Comparison of ENCODE assay signal across 8 cellular contexts in the genomic region with DNA sequence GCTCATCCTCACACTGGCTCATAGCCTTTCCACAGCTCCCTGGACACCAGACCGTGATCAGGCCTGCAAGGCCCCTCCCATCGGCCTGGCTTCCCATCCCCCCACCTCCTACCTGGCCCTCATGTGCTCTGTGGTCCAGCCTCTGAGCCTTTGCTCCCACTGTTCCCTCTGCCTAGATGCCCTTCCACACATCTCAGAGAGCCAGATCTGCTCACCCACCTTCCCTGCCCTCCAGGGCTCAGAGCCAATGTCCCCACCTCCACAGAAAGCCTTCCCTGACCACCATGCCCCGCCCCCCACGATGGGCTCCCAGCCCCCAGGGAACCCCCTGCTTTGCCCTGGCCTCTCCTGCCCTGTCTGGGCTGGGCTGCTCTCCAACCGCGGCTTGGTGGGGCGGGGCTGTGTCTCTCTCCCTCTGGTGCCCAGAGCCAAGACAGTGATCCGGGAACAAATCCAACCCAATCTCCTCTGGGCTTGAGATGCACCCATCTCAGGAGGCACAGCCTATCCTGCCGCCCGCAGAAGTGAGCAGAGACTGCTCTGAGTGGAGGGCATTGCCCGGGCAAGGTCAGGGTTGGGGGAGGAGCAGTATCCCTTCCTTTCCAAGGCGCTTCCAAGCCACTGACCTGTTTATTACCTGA. TPM values are rescaled to one million over a fixed set of nuclear protein-coding genes. Genes with fewer than 3 reads are reported as not detected.
A peak's percentile ranks its signal among the peaks of the same experiment; 100 is the strongest.
DNase-seq lines count a peak whose midpoint lies in the region; ATAC-seq and TF ChIP-seq lines count a peak whose summit lies in the region.

No MANE protein-coding gene starts in this region.

- H4K5ac ChIP-seq in mesendoderm (ENCODE audit: low read length): no peak overlapping the region

- no peaks in the 10 kb centered on the region for H3K79me1 ChIP-seq in mesendoderm (ENCODE audit: low read length)

- H2AK5ac ChIP-seq in mesendoderm (ENCODE audit: low read length): no peak overlapping the region

- H3K4me3 ChIP-seq in BLaER1 (peak overlapping the region; percentile 95), colonic mucosa (peak overlapping the region; percentile 71), mesendoderm (ENCODE audit: low read length) (no peak overlapping the region), upper lobe of left lung (peak overlapping the region in 3 of 4 donors; percentile 70 to 97 (median 84))

- H3K23ac ChIP-seq in mesendoderm (ENCODE audit: low read length): peak overlapping the region; percentile 66

- H2BK5ac ChIP-seq in mesendoderm (ENCODE audit: low read length): no peak overlapping the region

- no peak for TF ChIP-seq EP300 in upper lobe of left lung (IDR thresholded peaks at IDR 0.05)

- H3K36me3 ChIP-seq in BLaER1 (peaks cover 34% of the 10 kb centered on the region), colonic mucosa (no peaks in the 10 kb centered on the region), mesendoderm (ENCODE audit: control insufficient read depth, insufficient read depth, low read length) (no peaks in the 10 kb centered on the region), upper lobe of left lung (no peaks in the 10 kb centered on the region)

- H3K56ac ChIP-seq in mesendoderm (ENCODE audit: low read length): peak overlapping the region; percentile 84

- no peaks in the 10 kb centered on the region for H3K27me3 ChIP-seq in BLaER1
- no peaks in the 10 kb centered on the region for H3K27me3 ChIP-seq in colonic mucosa
- no peaks in the 10 kb centered on the region for H3K27me3 ChIP-seq in mesendoderm (ENCODE audit: insufficient read depth, low read length, poor library complexity)
- no peaks in the 10 kb centered on the region for H3K27me3 ChIP-seq in upper lobe of left lung

- no peak for TF ChIP-seq POLR2A in upper lobe of left lung (IDR thresholded peaks at IDR 0.05)

- TF ChIP-seq CTCF in colonic mucosa (IDR thresholded peaks at IDR 0.05) (no peak), upper lobe of left lung (IDR thresholded peaks at IDR 0.05) (no peak)

- no peaks in the 10 kb centered on the region for H3K79me2 ChIP-seq in mesendoderm (ENCODE audit: control insufficient read depth, insufficient read depth, low read length)

- no peaks in the 10 kb centered on the region for H3K9me3 ChIP-seq in BLaER1
- no peaks in the 10 kb centered on the region for H3K9me3 ChIP-seq in colonic mucosa
- no peaks in the 10 kb centered on the region for H3K9me3 ChIP-seq in upper lobe of left lung

- H3K18ac ChIP-seq in mesendoderm (ENCODE audit: low read length): no peak overlapping the region

- no peak overlapping the region for H2BK120ac ChIP-seq in mesendoderm (ENCODE audit: low read depth, low read length)

- H4K20me1 ChIP-seq in BLaER1: peaks cover 61% of the 10 kb centered on the region

- H3K27ac ChIP-seq in BLaER1 (peak overlapping the region; percentile 98), colonic mucosa (peak overlapping the region; percentile 83), mesendoderm (ENCODE audit: low read depth, low read length) (no peak overlapping the region), upper lobe of left lung (peak overlapping the region; percentile 93 to 99 (median 98))

- peak; percentile 83 for DNase-seq in NCI-H226
- peak; percentile 75 for DNase-seq in colonic mucosa
- no peak for DNase-seq in mesendoderm
- peak; percentile 72 to 77 for DNase-seq in upper lobe of left lung
- no peak for DNase-seq in T-helper 9 cell
- no peak for DNase-seq in GM19240 (ENCODE audit: insufficient read length, low spot score)

- ATAC-seq in upper lobe of left lung (ENCODE audit: low FRiP score in 2 of 2): peak in 1 of 2 donors; percentile 7
- ATAC-seq in GM18873 (IDR thresholded peaks at IDR 0.05; ENCODE audit: low FRiP score, unreplicated experiment): no peak

- intact Hi-C loops in colonic mucosa (cut with DNase I): no loop called here

- H3K4me2 ChIP-seq in BLaER1 (peak overlapping the region; percentile 98), mesendoderm (ENCODE audit: low read length) (no peak overlapping the region)

- H3K9ac ChIP-seq in BLaER1 (peak overlapping the region; percentile 91), colonic mucosa (ENCODE audit: low read depth in 2 of 2, low read length in 2 of 2) (peak overlapping the region; percentile 59 to 95), mesendoderm (ENCODE audit: low read length) (peak overlapping the region; percentile 77)

- H3K4ac ChIP-seq in mesendoderm (ENCODE audit: low read depth, low read length): no peak overlapping the region

- H3K4me1 ChIP-seq in BLaER1 (peaks cover 91% of the 10 kb centered on the region), colonic mucosa (peaks cover 23% of the 10 kb centered on the region), mesendoderm (ENCODE audit: control insufficient read depth, low read depth, low read length) (no peaks in the 10 kb centered on the region), upper lobe of left lung (peaks cover 68 to 82% (median 74%) of the 10 kb centered on the region in 4 donors)

- WGBS in mesendoderm (ENCODE audit: extremely low coverage, insufficient coverage, low lambda C conversion rate): no CpG with 5 or more reads among the region's 12 CpGs
- 29 to 58% methylated on average over 6 to 11 of the region's 12 CpGs for WGBS in upper lobe of left lung, 2 donors

- H4K8ac ChIP-seq in mesendoderm (ENCODE audit: low read depth, low read length): no peak overlapping the region

- H2BK15ac ChIP-seq in mesendoderm (replicated peaks; ENCODE audit: low read depth): no peak overlapping the region

RNA-seq across cellular contexts. Expression of gene NINJ1, which starts 1.6 kb away (rescaled TPM):
- total RNA-seq in colonic mucosa (10 to 100 TPM; 24.5 to 29.4 TPM), upper lobe of left lung (10 to 100 TPM; 35.6 to 83.9 (median 56.8) TPM)
- 16.0 TPM for polyA plus RNA-seq in mesendoderm (2013, experiment 1 of 2)
- 17.4 TPM for polyA plus RNA-seq in mesendoderm (2013, experiment 2 of 2)

RNA-seq across cellular contexts. Expression of gene CARD19, which starts 36.4 kb away (rescaled TPM):
- 10 to 100 TPM; 48.6 to 56.3 TPM for total RNA-seq in colonic mucosa
- polyA plus RNA-seq in mesendoderm (2013, experiment 1 of 2): 14.8 TPM
- 15.9 TPM for polyA plus RNA-seq in mesendoderm (2013, experiment 2 of 2)
- 10 to 100 TPM; 34.7 to 92.3 (median 41.7) TPM for total RNA-seq in upper lobe of left lung

RNA-seq across cellular contexts. Expression of gene WNK2, which starts 51.5 kb away (rescaled TPM):
- total RNA-seq in colonic mucosa (100 to 1,000 TPM; 161 to 238 TPM), upper lobe of left lung (10 to 100 TPM in 3 of 6 donors, 1 to 10 TPM in 3; 1.1 to 11.5 (median 7.3) TPM)
- polyA plus RNA-seq in mesendoderm (2013, experiment 1 of 2): 21.9 TPM
- polyA plus RNA-seq in mesendoderm (2013, experiment 2 of 2): 21.3 TPM

Comparison
In these comparisons a context has a peak if more than half of its experiments do, and no peak if none do; other contexts are left out.
1. DNase-seq: peak in NCI-H226 (single experiment), colonic mucosa (single experiment) and upper lobe of left lung (2 of 2); none in mesendoderm (single experiment), T-helper 9 cell (single experiment) and GM19240 (single experiment).
2. RNA of gene WNK2, which starts 51.5 kb away (total RNA-seq): 161 to 238 TPM in colonic mucosa; 1.1 to 11.5 TPM in upper lobe of left lung; every median in the first group is over 10 times any median in the second.
3. Peak in every context shown above with its lines, with median percentiles within 50 percentile points of each other: H3K9ac ChIP-seq.